ENCODE assay signal across 14 cellular contexts in the genomic region with DNA sequence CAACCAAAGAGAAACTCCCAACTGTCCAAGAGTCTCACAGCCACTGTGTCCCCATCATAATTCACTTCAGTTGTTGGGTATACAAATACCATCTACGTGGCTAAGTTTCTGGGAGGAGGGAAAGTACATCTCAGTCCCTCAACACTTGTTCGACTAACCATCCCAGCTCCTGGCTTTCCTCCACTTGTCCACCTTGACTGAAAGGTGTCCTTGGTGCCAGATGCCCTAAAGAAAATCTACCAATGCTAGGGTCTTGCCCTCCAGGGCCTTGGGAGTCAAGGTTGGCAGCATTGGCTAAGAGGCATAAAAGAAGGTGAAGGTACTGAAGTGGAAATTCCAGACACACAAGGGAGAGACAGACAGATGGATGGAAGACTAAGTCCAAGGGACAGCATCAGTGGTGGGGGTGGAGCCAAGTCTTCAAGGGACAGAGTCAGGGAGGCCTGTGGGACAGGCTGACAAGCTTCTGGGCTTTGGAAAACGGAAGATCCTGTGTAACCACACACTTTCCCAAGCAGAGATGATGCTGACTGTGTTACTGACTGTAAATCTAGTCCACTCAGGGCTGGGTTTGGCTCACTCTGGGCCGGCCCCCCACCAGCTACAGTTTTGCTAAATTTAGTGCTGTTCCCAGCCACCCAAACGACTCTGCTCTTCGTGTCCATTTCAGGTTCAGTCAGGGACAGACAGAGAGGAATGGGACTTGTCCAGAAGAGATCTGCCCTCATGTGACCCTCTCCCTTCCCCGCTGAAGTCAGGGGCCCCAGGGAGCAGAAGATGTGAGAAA.
DNase-seq lines count a peak whose midpoint lies in the region; ATAC-seq lines count a peak whose summit lies in the region.
"Had no signal": no experiment of that assay in that cellular context is flagged by ENCODE, and none has a peak within 500 bp of the region (broad histone marks: within the 10 kb centered on the region; RNA-seq: fewer than 3 reads in every experiment).

No MANE protein-coding gene starts in this region.

- H3K27ac ChIP-seq in right cardiac atrium (ENCODE audit: low read length), result peak overlapping the region; percentile 49
- peak overlapping the region; percentile 11 for H3K27ac ChIP-seq in stomach smooth muscle (ENCODE audit: low read length)
- H3K27ac ChIP-seq: testis had no signal

- intact Hi-C loops in activated T-helper 1 cell treated with anti-CD3 and anti-CD28 coated beads, Interleukin-12 subunit alpha, Interleukin-12 subunit beta, Interleukin-2, Interleukin-4 antibody, amounts not matched to agents 30 ng/mL and 10 ng/mL and 1 ng/mL, durations not matched to agents 14 hours and 24 hours and 36 hours (cut with micrococcal nuclease), result no loop called here
- intact Hi-C loops in right cardiac atrium (cut with DNase I), result no loop called here

- H3K27me3 ChIP-seq in right cardiac atrium (ENCODE audit: control insufficient read depth, insufficient read depth), result no peaks in the 10 kb centered on the region
- H3K27me3 ChIP-seq in stomach smooth muscle (ENCODE audit: control insufficient read depth in 1 of 2, insufficient read depth in 2 of 2, low read length in 2 of 2), result no peaks in the 10 kb centered on the region
- H3K27me3 ChIP-seq: testis had no signal

- H3K9ac ChIP-seq in stomach smooth muscle (ENCODE audit: low read length in 2 of 2), result no peak overlapping the region

- H3K36me3 Mint-ChIP-seq in T-helper 1 cell treated with Interleukin-12 subunit alpha and Interleukin-12 subunit beta and Interleukin-4 antibody, amounts not matched to agents 30 μg/mL and 1 μg/mL, for 36 hours (ENCODE audit: low read depth), result peaks cover 38% of the 10 kb centered on the region
- peaks cover 27% of the 10 kb centered on the region for H3K36me3 Mint-ChIP-seq in activated T-helper 1 cell treated with anti-CD3 and anti-CD28 coated beads, Interleukin-12 subunit alpha, Interleukin-12 subunit beta, Interleukin-2, Interleukin-4 antibody, amounts not matched to agents 30 ng/mL and 10 ng/mL and 1 ng/mL, durations not matched to agents 14 hours and 24 hours and 36 hours (ENCODE audit: low read depth)

- no peak overlapping the region for H3K4me3 Mint-ChIP-seq in T-helper 1 cell treated with Interleukin-12 subunit alpha and Interleukin-12 subunit beta and Interleukin-4 antibody, amounts not matched to agents 30 μg/mL and 1 μg/mL, for 36 hours
- no peak overlapping the region for H3K4me3 Mint-ChIP-seq in activated T-helper 1 cell treated with anti-CD3 and anti-CD28 coated beads, Interleukin-12 subunit alpha, Interleukin-12 subunit beta, Interleukin-2, Interleukin-4 antibody, amounts not matched to agents 30 ng/mL and 10 ng/mL and 1 ng/mL, durations not matched to agents 14 hours and 24 hours and 36 hours

- no peaks in the 10 kb centered on the region for H3K9me3 ChIP-seq in right cardiac atrium (ENCODE audit: control insufficient read depth, low read length)
- H3K9me3 ChIP-seq in stomach smooth muscle (ENCODE audit: control insufficient read depth in 2 of 2, low read length in 2 of 2), result no peaks in the 10 kb centered on the region
- H3K9me3 ChIP-seq: testis had no signal

- ATAC-seq in right cardiac atrium, result peak; percentile 19 to 23
- ATAC-seq in GM18520 (IDR thresholded peaks at IDR 0.05; ENCODE audit: unreplicated experiment), result no peak
- ATAC-seq: esophagus mucosa had no signal

- H3K4me1 ChIP-seq in right cardiac atrium (ENCODE audit: control insufficient read depth, insufficient read depth, low read length), result peaks cover 37% of the 10 kb centered on the region
- H3K4me1 ChIP-seq in stomach smooth muscle (ENCODE audit: control insufficient read depth, insufficient read depth, low read length), result peaks cover 62% of the 10 kb centered on the region

- H3K4me3 ChIP-seq in right cardiac atrium (ENCODE audit: low read length) (no peak overlapping the region), stomach smooth muscle (ENCODE audit: low read length in 2 of 2) (no peak overlapping the region)
- H3K4me3 ChIP-seq: testis had no signal

- H3K4me1 Mint-ChIP-seq in T-helper 1 cell treated with Interleukin-12 subunit alpha and Interleukin-12 subunit beta and Interleukin-4 antibody, amounts not matched to agents 30 μg/mL and 1 μg/mL, for 36 hours (ENCODE audit: low read depth), result peaks cover 55% of the 10 kb centered on the region
- H3K4me1 Mint-ChIP-seq in activated T-helper 1 cell treated with anti-CD3 and anti-CD28 coated beads, Interleukin-12 subunit alpha, Interleukin-12 subunit beta, Interleukin-2, Interleukin-4 antibody, amounts not matched to agents 30 ng/mL and 10 ng/mL and 1 ng/mL, durations not matched to agents 14 hours and 24 hours and 36 hours (ENCODE audit: low read depth), result peaks cover 68% of the 10 kb centered on the region

- DNase-seq in T-helper 1 cell (no peak), right cardiac atrium (peak in 1 of 3 donors; percentile 54), DMS153 treated with DMSO at 0.1 percent for 48 hours (lab: John Stamatoyannopoulos, UW; ENCODE audit: unreplicated experiment) (no peak), SIG-M5 (lab: John Stamatoyannopoulos, UW) (no peak)
- no peak for DNase-seq in activated T-helper 1 cell treated with anti-CD3 and anti-CD28 coated beads, Interleukin-12 subunit alpha, Interleukin-12 subunit beta, Interleukin-2, Interleukin-4 antibody, amounts not matched to agents 30 ng/mL and 10 ng/mL and 1 ng/mL, durations not matched to agents 14 hours and 24 hours and 36 hours (ENCODE audit: low spot score)
- DNase-seq: 8988T; activated CD4-positive, CD25-positive, alpha-beta regulatory T cell treated with anti-CD3 and anti-CD28 coated beads, Interleukin-2, amount 50 U/mL, for 72 hours; central memory CD4-positive, alpha-beta T cell; SW 1271; testis had no signal

- H3K27ac Mint-ChIP-seq in T-helper 1 cell treated with Interleukin-12 subunit alpha and Interleukin-12 subunit beta and Interleukin-4 antibody, amounts not matched to agents 30 μg/mL and 1 μg/mL, for 36 hours, result peak overlapping the region; percentile 10
- peak overlapping the region; percentile 27 for H3K27ac Mint-ChIP-seq in activated T-helper 1 cell treated with anti-CD3 and anti-CD28 coated beads, Interleukin-12 subunit alpha, Interleukin-12 subunit beta, Interleukin-2, Interleukin-4 antibody, amounts not matched to agents 30 ng/mL and 10 ng/mL and 1 ng/mL, durations not matched to agents 14 hours and 24 hours and 36 hours

- peaks cover 7 to 10% of the 10 kb centered on the region in 2 donors for H3K36me3 ChIP-seq in stomach smooth muscle (ENCODE audit: control insufficient read depth in 2 of 2, insufficient read depth in 2 of 2, low read length in 2 of 2)

- no peaks in the 10 kb centered on the region for H3K9me3 Mint-ChIP-seq in T-helper 1 cell treated with Interleukin-12 subunit alpha and Interleukin-12 subunit beta and Interleukin-4 antibody, amounts not matched to agents 30 μg/mL and 1 μg/mL, for 36 hours
- H3K9me3 Mint-ChIP-seq in activated T-helper 1 cell treated with anti-CD3 and anti-CD28 coated beads, Interleukin-12 subunit alpha, Interleukin-12 subunit beta, Interleukin-2, Interleukin-4 antibody, amounts not matched to agents 30 ng/mL and 10 ng/mL and 1 ng/mL, durations not matched to agents 14 hours and 24 hours and 36 hours, result no peaks in the 10 kb centered on the region

- WGBS in right cardiac atrium, result 61% methylated on average over 7 of the region's 7 CpGs

- no peaks in the 10 kb centered on the region for H3K27me3 Mint-ChIP-seq in T-helper 1 cell treated with Interleukin-12 subunit alpha and Interleukin-12 subunit beta and Interleukin-4 antibody, amounts not matched to agents 30 μg/mL and 1 μg/mL, for 36 hours (ENCODE audit: low read depth)
- no peaks in the 10 kb centered on the region for H3K27me3 Mint-ChIP-seq in activated T-helper 1 cell treated with anti-CD3 and anti-CD28 coated beads, Interleukin-12 subunit alpha, Interleukin-12 subunit beta, Interleukin-2, Interleukin-4 antibody, amounts not matched to agents 30 ng/mL and 10 ng/mL and 1 ng/mL, durations not matched to agents 14 hours and 24 hours and 36 hours (ENCODE audit: insufficient read depth)
